1 cellular context compared by ENCODE assay signal in genomic region chr14:100285021-100285912, GRCh38.
TF ChIP-seq lines count a peak whose summit lies in the region.

No MANE protein-coding gene starts in this region.

TF ChIP-seq in K562, 482 proteins besides CTCF, POLR2A, EP300 and RAD21 (continued from another document and continues in another):
- TF ChIP-seq ZNF511 (CRISPR knock-in tag; IDR thresholded peaks at IDR 0.05): no peak
- no peak for TF ChIP-seq ZNF347 (CRISPR knock-in tag; IDR thresholded peaks at IDR 0.05; ENCODE audit: low read depth)
- TF ChIP-seq CUX1 (CRISPR knock-in tag; IDR thresholded peaks at IDR 0.05): no peak
- no peak for TF ChIP-seq TCF15 (CRISPR knock-in tag; IDR thresholded peaks at IDR 0.05)
- TF ChIP-seq CREM (IDR thresholded peaks at IDR 0.05; ENCODE audit: low read depth): peak; percentile 2; the same call in 1 of the 2 replicates
- no peak for TF ChIP-seq JUNB (CRISPR knock-in tag; conservative IDR thresholded peaks at IDR 0.05)
- no peak for TF ChIP-seq TEAD2 (tag; IDR thresholded peaks at IDR 0.05)
- TF ChIP-seq CHD1 (IDR thresholded peaks at IDR 0.05; ENCODE audit: low read length): peak; percentile 62
- TF ChIP-seq ARID2 (IDR thresholded peaks at IDR 0.05): no peak
- TF ChIP-seq NCOA1 (IDR thresholded peaks at IDR 0.05; ENCODE audit: low read depth): no peak
- TF ChIP-seq E2F4 (CRISPR knock-in tag; IDR thresholded peaks at IDR 0.05; ENCODE audit: low read depth): no peak
- TF ChIP-seq ZNF197 (CRISPR knock-in tag; IDR thresholded peaks at IDR 0.05; ENCODE audit: low read depth): no peak
- TF ChIP-seq ZNF561 (CRISPR knock-in tag; conservative IDR thresholded peaks at IDR 0.05): no peak
- TF ChIP-seq REST (CRISPR knock-in tag; IDR thresholded peaks at IDR 0.05; ENCODE audit: low read depth): no peak; the same call in 1 of the 2 replicates
- TF ChIP-seq ZFX (CRISPR knock-in tag; IDR thresholded peaks at IDR 0.05): peak; percentile 95
- TF ChIP-seq CBX5 (IDR thresholded peaks at IDR 0.05; ENCODE audit: borderline replicate concordance, low read depth): no peak
- TF ChIP-seq ATF1 (CRISPR knock-in tag; IDR thresholded peaks at IDR 0.05): no peak
- TF ChIP-seq ATF1 (tag; IDR thresholded peaks at IDR 0.05): peak; percentile 44; the same call in 1 of the 2 replicates
- no peak for TF ChIP-seq RBM34 (IDR thresholded peaks at IDR 0.05; ENCODE audit: borderline replicate concordance, insufficient read depth, low read length)
- TF ChIP-seq TARDBP (IDR thresholded peaks at IDR 0.05): 0 out of 2 replicates have a peak, but pooled peaks have one; percentile 63
- TF ChIP-seq ZBTB43 (CRISPR knock-in tag; IDR thresholded peaks at IDR 0.05): no peak
- TF ChIP-seq DNMT1 (IDR thresholded peaks at IDR 0.05): no peak
- no peak for TF ChIP-seq PURB (CRISPR knock-in tag; IDR thresholded peaks at IDR 0.05; ENCODE audit: low read depth)
- TF ChIP-seq ZNF668 (CRISPR knock-in tag; IDR thresholded peaks at IDR 0.05): no peak
- TF ChIP-seq KLF16 (IDR thresholded peaks at IDR 0.05): no peak
- TF ChIP-seq CHD2 (IDR thresholded peaks at IDR 0.05; ENCODE audit: low read depth, low read length): 0 out of 2 replicates have a peak, but pooled peaks have one; percentile 31
- TF ChIP-seq L3MBTL2 (IDR thresholded peaks at IDR 0.05): peak; percentile 97
- no peak for TF ChIP-seq TAL1 (IDR thresholded peaks at IDR 0.05)
- no peak for TF ChIP-seq RBM39 (optimal IDR thresholded peaks at IDR 0.05; ENCODE audit: low read depth, low read length)
- TF ChIP-seq ZBTB8A (IDR thresholded peaks at IDR 0.05; ENCODE audit: partially characterized antibody): no peak
- TF ChIP-seq ZNF274 (IDR thresholded peaks at IDR 0.05; ENCODE audit: borderline replicate concordance, low read depth, low read length): no peak
- no peak for TF ChIP-seq HES1 (IDR thresholded peaks at IDR 0.05; ENCODE audit: low read depth)
- TF ChIP-seq TEAD1 (CRISPR knock-in tag; IDR thresholded peaks at IDR 0.05): peak; percentile 79 to 98
- TF ChIP-seq NFIX (CRISPR knock-in tag; IDR thresholded peaks at IDR 0.05; ENCODE audit: low read depth): no peak
- TF ChIP-seq HOXB6 (CRISPR knock-in tag; IDR thresholded peaks at IDR 0.05; ENCODE audit: borderline replicate concordance): no peak
- peak; percentile 42; the same call in 1 of the 2 replicates for TF ChIP-seq ESRRA (IDR thresholded peaks at IDR 0.05; ENCODE audit: borderline replicate concordance, low read depth)
- no peak for TF ChIP-seq HMG20B (CRISPR knock-in tag; IDR thresholded peaks at IDR 0.05)
- no peak for TF ChIP-seq MAFK (IDR thresholded peaks at IDR 0.05; ENCODE audit: low read length)
- peak; percentile 51; the same call in 1 of the 2 replicates for TF ChIP-seq ETV5 (CRISPR knock-in tag; IDR thresholded peaks at IDR 0.05; ENCODE audit: low read depth)
- no peak for TF ChIP-seq HMBOX1 (IDR thresholded peaks at IDR 0.05)
- TF ChIP-seq SIX5 (IDR thresholded peaks at IDR 0.05; ENCODE audit: borderline replicate concordance in 1 of 2, insufficient read depth in 1 of 2, low read depth in 1 of 2, low read length in 2 of 2): no peak
- TF ChIP-seq SAP30 (IDR thresholded peaks at IDR 0.05; ENCODE audit: borderline replicate concordance, insufficient read depth, low read depth, low read length, poor library complexity, severe bottlenecking): no peak
- no peak for TF ChIP-seq PTRF (tag; IDR thresholded peaks at IDR 0.05)
- no peak for TF ChIP-seq STAT6 (CRISPR knock-in tag; IDR thresholded peaks at IDR 0.05)
- TF ChIP-seq ZBTB5 (IDR thresholded peaks at IDR 0.05): no peak
